ENCODE assay signal across 30 cellular contexts in genomic region chr7:73345538-73345937, GRCh38. TPM values are rescaled to one million over a fixed set of nuclear protein-coding genes. Genes with fewer than 3 reads are reported as not detected.
A peak's percentile ranks its signal among the peaks of the same experiment; 100 is the strongest.
DNase-seq lines count a peak whose midpoint lies in the region; ATAC-seq, FAIRE-seq and TF ChIP-seq lines count a peak whose summit lies in the region.
"Had no signal": no experiment of that assay in that cellular context is flagged by ENCODE, and none has a peak within 500 bp of the region (broad histone marks: within the 10 kb centered on the region; RNA-seq: fewer than 3 reads in every experiment).

No MANE protein-coding gene starts in this region.

- H3K27me3 Mint-ChIP-seq in neural progenitor cell (ENCODE audit: insufficient read depth, low read depth) = peaks cover 10% of the 10 kb centered on the region

- FAIRE-seq in HepG2 (lab: Jason Lieb, UNC) = peak; percentile 91
- FAIRE-seq: D721Med, GM19239 had no signal

- H3K27me3 ChIP-seq in BLaER1 treated with 17β-estradiol and CSF1 and Interleukin-3, amounts not matched to agents 10 nM and 100 nM = no peaks in the 10 kb centered on the region
- 0 out of 5 replicates have a peak, but pooled peaks cover 2 to 5% of the 10 kb centered on the region in 2 experiments for H3K27me3 ChIP-seq in HepG2 (ENCODE audit: control insufficient read depth in 1 of 2, insufficient read depth in 2 of 2, low read length in 2 of 2)
- H3K27me3 ChIP-seq in neural progenitor cell = no peaks in the 10 kb centered on the region
- H3K27me3 ChIP-seq in ovary = no peaks in the 10 kb centered on the region
- H3K27me3 ChIP-seq: BE2C, SJSA1 had no signal

- DNase-seq in NCI-H526 treated with DMSO at 0.1 percent for 48 hours (lab: John Stamatoyannopoulos, UW) (peak; percentile 36), HepG2 (ENCODE audit: low spot score) (peak; percentile 58), neural progenitor cell (ENCODE audit: low spot score) (no peak), GOT3 (lab: John Stamatoyannopoulos, UW) (no peak), sciatic nerve (ENCODE audit: low spot score) (no peak), ovary (no peak)
- no peak for DNase-seq in activated naive CD4-positive, alpha-beta T cell treated with anti-CD3 and anti-CD28 coated beads, Interleukin-2, amount 50 U/mL, for 72 hours (ENCODE audit: low spot score in 2 of 2)
- DNase-seq: 8988T; ACHN; BE2C; CD4-positive, CD25-positive, alpha-beta regulatory T cell; GM23248; HCEC 1CT; KBM-7; MV-4-11; NCI-H1105; NCI-H1436 treated with DMSO at 0.1 percent for 48 hours; NCI-H187 treated with DMSO at 0.1 percent for 48 hours; NCI-H345; NCI-H510A treated with DMSO at 0.1 percent for 48 hours; NCI-H774; Right ventricle myocardium superior; RPMI8226 had no signal

- H3K27ac ChIP-seq in BLaER1 treated with 17β-estradiol and CSF1 and Interleukin-3, amounts not matched to agents 10 nM and 100 nM = no peak overlapping the region
- H3K27ac ChIP-seq in HepG2 (ENCODE audit: extremely low read length, insufficient read depth, low read length) (peak overlapping the region; percentile 65), neural progenitor cell (no peak overlapping the region), ovary (no peak overlapping the region)
- H3K27ac ChIP-seq: GM23248, SJSA1 had no signal

- TF ChIP-seq POLR2A in HepG2 (IDR thresholded peaks at IDR 0.05; ENCODE audit: insufficient read depth in 1 of 2, low read depth in 2 of 2, low read length in 2 of 2) (peak; percentile 45 to 48; a peak in 1 of 4 replicates), ovary (IDR thresholded peaks at IDR 0.05) (no peak)

- peaks cover 5 to 27% (median 12%) of the 10 kb centered on the region in 10 experiments; a peak in 17 of 20 replicates for H3K4me1 ChIP-seq in BLaER1 treated with 17β-estradiol and CSF1 and Interleukin-3, amounts not matched to agents 10 nM and 100 nM
- H3K4me1 ChIP-seq in HepG2 (ENCODE audit: insufficient read depth, low read length) = peaks cover 76% of the 10 kb centered on the region
- H3K4me1 ChIP-seq in neural progenitor cell = peaks cover 20% of the 10 kb centered on the region
- H3K4me1 ChIP-seq in ovary (ENCODE audit: insufficient read depth) = peaks cover 3% of the 10 kb centered on the region
- H3K4me1 ChIP-seq: BE2C had no signal

- H3K27ac Mint-ChIP-seq in neural progenitor cell = no peak overlapping the region
- H3K27ac Mint-ChIP-seq in activated naive CD4-positive, alpha-beta T cell treated with anti-CD3 and anti-CD28 coated beads, Interleukin-2, amount 50 U/mL, for 72 hours = peak overlapping the region in 1 of 2 donors; percentile 50
- H3K27ac Mint-ChIP-seq: CD4-positive, CD25-positive, alpha-beta regulatory T cell had no signal

- whole genome bisulfite sequencing in HepG2 (ENCODE audit: low lambda C conversion rate) = 3% methylated on average over 4 of the region's 4 CpGs
- WGBS in ovary, 3 donors = 60 to 68% (median 62%) methylated on average over 4 of the region's 4 CpGs

- H3F3A ChIP-seq in neural progenitor cell (ENCODE audit: low read depth) = peaks cover 3% of the 10 kb centered on the region

- H3K36me3 ChIP-seq in BLaER1 treated with 17β-estradiol and CSF1 and Interleukin-3, amounts not matched to agents 10 nM and 100 nM = no peaks in the 10 kb centered on the region
- no peaks in the 10 kb centered on the region for H3K36me3 ChIP-seq in HepG2 (replicated peaks in 1 of 2; ENCODE audit: control insufficient read depth in 1 of 2, insufficient read depth in 2 of 2, low read length in 2 of 2)
- no peaks in the 10 kb centered on the region for H3K36me3 ChIP-seq in neural progenitor cell
- no peaks in the 10 kb centered on the region for H3K36me3 ChIP-seq in ovary
- H3K36me3 ChIP-seq: BE2C, SJSA1 had no signal

- H3K79me2 ChIP-seq in HepG2 (ENCODE audit: insufficient read depth, low read length) = no peaks in the 10 kb centered on the region
- no peaks in the 10 kb centered on the region for H3K79me2 ChIP-seq in neural progenitor cell (ENCODE audit: low read depth)

- TF ChIP-seq EP300 in HepG2 (IDR thresholded peaks at IDR 0.05; ENCODE audit: low read depth in 2 of 2, low read length in 2 of 2) (peak in 1 of 2 experiments; percentile 54; a peak in 1 of 4 replicates), HepG2 (CRISPR knock-in tag; IDR thresholded peaks at IDR 0.05; ENCODE audit: borderline replicate concordance) (no peak), ovary (IDR thresholded peaks at IDR 0.05) (no peak)

- H3K4me1 Mint-ChIP-seq in neural progenitor cell = peaks cover 35% of the 10 kb centered on the region
- H3K4me1 Mint-ChIP-seq: CD4-positive, CD25-positive, alpha-beta regulatory T cell had no signal

- H3K36me3 Mint-ChIP-seq in neural progenitor cell = no peaks in the 10 kb centered on the region
- no peaks in the 10 kb centered on the region for H3K36me3 Mint-ChIP-seq in activated naive CD4-positive, alpha-beta T cell treated with anti-CD3 and anti-CD28 coated beads, Interleukin-2, amount 50 U/mL, for 72 hours
- H3K36me3 Mint-ChIP-seq: CD4-positive, CD25-positive, alpha-beta regulatory T cell had no signal

- H3K9ac ChIP-seq in BLaER1 treated with 17β-estradiol and CSF1 and Interleukin-3, amounts not matched to agents 10 nM and 100 nM = no peak overlapping the region; a peak in 1 of 22 replicates
- H3K9ac ChIP-seq in HepG2 (ENCODE audit: insufficient read depth, low read depth, low read length) (peak overlapping the region; percentile 40), neural progenitor cell (no peak overlapping the region)
- H3K9ac ChIP-seq: GM23248 had no signal

- no peak overlapping the region for H2AFZ ChIP-seq in HepG2 (ENCODE audit: low read length)
- H2AFZ ChIP-seq in neural progenitor cell (replicated peaks) = peak overlapping the region; percentile 1
- H2AFZ ChIP-seq: GM23248 had no signal

- no peak overlapping the region for H3K4me3 Mint-ChIP-seq in neural progenitor cell
- H3K4me3 Mint-ChIP-seq: CD4-positive, CD25-positive, alpha-beta regulatory T cell had no signal

- TF ChIP-seq CTCF in HepG2 (CRISPR knock-in tag; IDR thresholded peaks at IDR 0.05) (no peak), neural progenitor cell (IDR thresholded peaks at IDR 0.05) (no peak), ovary (IDR thresholded peaks at IDR 0.05) (no peak)

- no peak overlapping the region for H3K4me3 ChIP-seq in BLaER1 treated with 17β-estradiol and CSF1 and Interleukin-3, amounts not matched to agents 10 nM and 100 nM
- H3K4me3 ChIP-seq in HepG2 (replicated peaks in 1 of 3; ENCODE audit: insufficient read depth in 1 of 3, low read depth in 2 of 3, low read length in 3 of 3) (peak overlapping the region in 2 of 3 experiments; percentile 29 to 32; a peak in 3 of 6 replicates), neural progenitor cell (no peak overlapping the region), ovary (no peak overlapping the region)
- H3K4me3 ChIP-seq: GM23248, SJSA1 had no signal

- ATAC-seq in HepG2 (peak; percentile 68), sciatic nerve (no peak)
- no peak for ATAC-seq in activated naive CD4-positive, alpha-beta T cell treated with anti-CD3 and anti-CD28 coated beads, Interleukin-2, amount 50 U/mL, for 72 hours

- BruUV-seq in HepG2 (replicated peaks; lab: Mats Ljungman, UMichigan) = no TSS peak

- no peaks in the 10 kb centered on the region for H3K9me3 Mint-ChIP-seq in neural progenitor cell
- H3K9me3 Mint-ChIP-seq in activated naive CD4-positive, alpha-beta T cell treated with anti-CD3 and anti-CD28 coated beads, Interleukin-2, amount 50 U/mL, for 72 hours = no peaks in the 10 kb centered on the region

- no peaks in the 10 kb centered on the region for H3K9me3 ChIP-seq in BLaER1 treated with 17β-estradiol and CSF1 and Interleukin-3, amounts not matched to agents 10 nM and 100 nM (replicated peaks in 1 of 11)
- H3K9me3 ChIP-seq in HepG2 (ENCODE audit: low read length) (no peaks in the 10 kb centered on the region), neural progenitor cell (ENCODE audit: low read depth) (no peaks in the 10 kb centered on the region), ovary (no peaks in the 10 kb centered on the region)
- H3K9me3 ChIP-seq: BE2C, SJSA1 had no signal

- intact Hi-C loops in HepG2 (cut with micrococcal nuclease; ENCODE audit: unreplicated experiment) (no loop called here), sciatic nerve (cut with DNase I) (no loop called here), ovary (cut with DNase I) (loop anchor here in 1 of 4 donors (10.0 kb wide), 1 partner anchor 109 kb away; no protein-coding TSS in a partner anchor)

- H3K4me2 ChIP-seq in BLaER1 treated with 17β-estradiol and CSF1 and Interleukin-3, amounts not matched to agents 10 nM and 100 nM = peak overlapping the region in 6 of 11 experiments; percentile 16 to 36 (median 25); a peak in 7 of 22 replicates
- H3K4me2 ChIP-seq in HepG2 (ENCODE audit: low read depth, low read length) = peak overlapping the region; percentile 55
- no peak overlapping the region for H3K4me2 ChIP-seq in neural progenitor cell

- in situ Hi-C loops in HepG2 (cut with HindIII; ENCODE audit: extremely low pct_ligation_motif_present, low pct_unique_long_range_greater_than_20kb) = no loop called here

- TF ChIP-seq RAD21 in HepG2 (CRISPR knock-in tag; IDR thresholded peaks at IDR 0.05) = no peak

- POLR2A ChIA-PET in HepG2 (lab: Yijun Ruan, JAX) = interaction anchor here (1.0 to 3.5 kb wide), 5 partner anchors 9 to 79 kb away, joined by 3 to 28 read pairs (median 7); no protein-coding TSS in a partner anchor

- H4K20me1 ChIP-seq in BLaER1 treated with 17β-estradiol and CSF1 and Interleukin-3, amounts not matched to agents 10 nM and 100 nM = no peaks in the 10 kb centered on the region
- H4K20me1 ChIP-seq in HepG2 (ENCODE audit: insufficient read depth, low read length) (no peaks in the 10 kb centered on the region), neural progenitor cell (ENCODE audit: low read depth) (no peaks in the 10 kb centered on the region)

- CTCF ChIA-PET in HepG2 (lab: Yijun Ruan, JAX; ENCODE audit: low intra/inter-chr PET ratio, low total read pairs) = no interaction called here

RNA-seq across cellular contexts. Expression of gene FKBP6, which starts 17.6 kb away (rescaled TPM):
- 0.13 and 0.20 TPM in 2 replicates for total RNA-seq in HepG2 (2016; rRNA removed; fragmentation: Illumina TruSeq; extraction: Trizol)
- total RNA-seq in HepG2 (2016; cell fraction: cytosol; rRNA removed; fragmentation: Illumina TruSeq; extraction: Trizol; ENCODE audit: low read depth) = not detected in 2 replicates
- total RNA-seq in HepG2 (2016; cell fraction: insoluble cytoplasmic fraction; rRNA removed; fragmentation: Illumina TruSeq; extraction: Trizol) = 0.15 and 0.16 TPM in 2 replicates
- total RNA-seq in HepG2 (2016; cell fraction: membrane; rRNA removed; fragmentation: Illumina TruSeq; extraction: Trizol) = 0.17 and 0.22 TPM in 2 replicates
- 0.22 TPM in 1 of 2 replicates, not detected in the other for total RNA-seq in HepG2 (2016; cell fraction: nucleus; rRNA removed; fragmentation: Illumina TruSeq; extraction: Trizol)
- polyA plus RNA-seq in HepG2 (2011; rRNA removed) = 0.07 and 0.09 TPM in 2 replicates
- polyA plus RNA-seq in HepG2 (2011; cell fraction: cytosol; rRNA removed) = 0.07 and 0.09 TPM in 2 replicates
- polyA plus RNA-seq in HepG2 (2011; cell fraction: nucleus; rRNA removed) = 0.08 TPM in 1 of 2 replicates, not detected in the other
- polyA plus RNA-seq in HepG2 (2012) = 0.07 and 0.12 TPM in 2 replicates
- not detected in 2 replicates for polyA plus RNA-seq in HepG2 (2016; cell fraction: cytosol; fragmentation: Illumina TruSeq; extraction: Trizol; ENCODE audit: low read depth)
- polyA plus RNA-seq in HepG2 (2016; cell fraction: insoluble cytoplasmic fraction; fragmentation: Illumina TruSeq; extraction: Trizol; ENCODE audit: low read depth) = 0.21 and 0.26 TPM in 2 replicates
- polyA plus RNA-seq in HepG2 (2016; cell fraction: membrane; fragmentation: Illumina TruSeq; extraction: Trizol; ENCODE audit: low read depth) = 0.10 TPM in 1 of 2 replicates, not detected in the other
- polyA plus RNA-seq in HepG2 (2016; cell fraction: nucleus; fragmentation: Illumina TruSeq; extraction: Trizol; ENCODE audit: insufficient read depth, low read depth) = 0.49 TPM in 1 of 2 replicates, not detected in the other
- 0.10 TPM in 1 of 2 replicates, not detected in the other for polyA minus RNA-seq in HepG2 (2011; rRNA and poly(A)+ RNA removed; ENCODE audit: low replicate concordance)
- polyA minus RNA-seq in HepG2 (2011; cell fraction: cytosol; rRNA and poly(A)+ RNA removed) = not detected in 2 replicates
- polyA minus RNA-seq in HepG2 (2011; cell fraction: nucleus; rRNA and poly(A)+ RNA removed) = 0.13 TPM in 1 of 2 replicates, not detected in the other
- total RNA-seq in neural progenitor cell (ENCODE audit: low replicate concordance) = not detected in 2 replicates
- not detected for total RNA-seq in sciatic nerve
- total RNA-seq in activated naive CD4-positive, alpha-beta T cell treated with anti-CD3 and anti-CD28 coated beads, Interleukin-2, amount 50 U/mL, for 72 hours = not detected
- under 1 TPM in 1 of 7 donors, not detected in 6; 0.47 TPM for total RNA-seq in ovary
- under 1 TPM in 1 of 2 donors, not detected in 1; 0.27 TPM for polyA plus RNA-seq in ovary
- total RNA-seq: CD4-positive, CD25-positive, alpha-beta regulatory T cell; GM23248; HT1080; LHCN-M2; MCF 10A; Right ventricle myocardium superior; SJSA1 had no signal
- polyA plus RNA-seq: CD4-positive, CD25-positive, alpha-beta regulatory T cell; GM23248 had no signal

RNA-seq across cellular contexts. Expression of gene TRIM50, which starts 17.7 kb away (rescaled TPM):
- total RNA-seq in HepG2 (2016; rRNA removed; fragmentation: Illumina TruSeq; extraction: Trizol) = 21.1 and 24.5 TPM in 2 replicates
- total RNA-seq in HepG2 (2016; cell fraction: cytosol; rRNA removed; fragmentation: Illumina TruSeq; extraction: Trizol; ENCODE audit: low read depth) = 3.9 and 4.9 TPM in 2 replicates
- 16.1 and 26.1 TPM in 2 replicates for total RNA-seq in HepG2 (2016; cell fraction: insoluble cytoplasmic fraction; rRNA removed; fragmentation: Illumina TruSeq; extraction: Trizol)
- total RNA-seq in HepG2 (2016; cell fraction: membrane; rRNA removed; fragmentation: Illumina TruSeq; extraction: Trizol) = 9.4 and 10.8 TPM in 2 replicates
- 23.9 and 26.7 TPM in 2 replicates for total RNA-seq in HepG2 (2016; cell fraction: nucleus; rRNA removed; fragmentation: Illumina TruSeq; extraction: Trizol)
- polyA plus RNA-seq in HepG2 (2011; rRNA removed) = 4.2 and 5.4 TPM in 2 replicates
- 1.6 and 3.8 TPM in 2 replicates for polyA plus RNA-seq in HepG2 (2011; cell fraction: cytosol; rRNA removed)
- polyA plus RNA-seq in HepG2 (2011; cell fraction: nucleus; rRNA removed) = 33.8 and 40.4 TPM in 2 replicates
- polyA plus RNA-seq in HepG2 (2012) = 3.0 TPM in 2 replicates
- 4.1 and 4.2 TPM in 2 replicates for polyA plus RNA-seq in HepG2 (2016; cell fraction: cytosol; fragmentation: Illumina TruSeq; extraction: Trizol; ENCODE audit: low read depth)
- polyA plus RNA-seq in HepG2 (2016; cell fraction: insoluble cytoplasmic fraction; fragmentation: Illumina TruSeq; extraction: Trizol; ENCODE audit: low read depth) = 19.1 and 25.4 TPM in 2 replicates
- polyA plus RNA-seq in HepG2 (2016; cell fraction: membrane; fragmentation: Illumina TruSeq; extraction: Trizol; ENCODE audit: low read depth) = 6.7 and 7.5 TPM in 2 replicates
- polyA plus RNA-seq in HepG2 (2016; cell fraction: nucleus; fragmentation: Illumina TruSeq; extraction: Trizol; ENCODE audit: insufficient read depth, low read depth) = 87.0 and 93.3 TPM in 2 replicates
- 7.4 TPM in 1 of 2 replicates, not detected in the other for polyA minus RNA-seq in HepG2 (2011; rRNA and poly(A)+ RNA removed; ENCODE audit: low replicate concordance)
- polyA minus RNA-seq in HepG2 (2011; cell fraction: cytosol; rRNA and poly(A)+ RNA removed) = 0.99 and 1.8 TPM in 2 replicates
- 4.5 and 4.7 TPM in 2 replicates for polyA minus RNA-seq in HepG2 (2011; cell fraction: nucleus; rRNA and poly(A)+ RNA removed)
- not detected in 2 replicates for total RNA-seq in neural progenitor cell (ENCODE audit: low replicate concordance)
- 0.71 TPM for total RNA-seq in sciatic nerve
- total RNA-seq in activated naive CD4-positive, alpha-beta T cell treated with anti-CD3 and anti-CD28 coated beads, Interleukin-2, amount 50 U/mL, for 72 hours = under 1 TPM in 1 of 2 donors, not detected in 1; 0.20 TPM
- total RNA-seq in ovary = under 1 TPM in 4 of 7 donors, not detected in 3; 0.24 to 0.34 (median 0.26) TPM
- under 1 TPM; 0.08 to 0.24 TPM for polyA plus RNA-seq in ovary
- total RNA-seq: CD4-positive, CD25-positive, alpha-beta regulatory T cell; GM23248; HT1080; LHCN-M2; MCF 10A; SJSA1 had no signal
- polyA plus RNA-seq: CD4-positive, CD25-positive, alpha-beta regulatory T cell; GM23248 had no signal

RNA-seq across cellular contexts. Expression of gene NSUN5, which starts 36.9 kb away (rescaled TPM):
- total RNA-seq in HepG2 (2016; rRNA removed; fragmentation: Illumina TruSeq; extraction: Trizol) = 31.6 and 35.8 TPM in 2 replicates
- total RNA-seq in HepG2 (2016; cell fraction: cytosol; rRNA removed; fragmentation: Illumina TruSeq; extraction: Trizol; ENCODE audit: low read depth) = 10.1 and 11.8 TPM in 2 replicates
- 29.5 and 34.7 TPM in 2 replicates for total RNA-seq in HepG2 (2016; cell fraction: insoluble cytoplasmic fraction; rRNA removed; fragmentation: Illumina TruSeq; extraction: Trizol)
- 13.4 TPM in 2 replicates for total RNA-seq in HepG2 (2016; cell fraction: membrane; rRNA removed; fragmentation: Illumina TruSeq; extraction: Trizol)
- total RNA-seq in HepG2 (2016; cell fraction: nucleus; rRNA removed; fragmentation: Illumina TruSeq; extraction: Trizol) = 16.9 and 26.1 TPM in 2 replicates
- 19.9 and 24.9 TPM in 2 replicates for polyA plus RNA-seq in HepG2 (2011; rRNA removed)
- polyA plus RNA-seq in HepG2 (2011; cell fraction: cytosol; rRNA removed) = 16.1 and 23.4 TPM in 2 replicates
- 56.5 and 64.5 TPM in 2 replicates for polyA plus RNA-seq in HepG2 (2011; cell fraction: nucleus; rRNA removed)
- 12.2 and 20.8 TPM in 2 replicates for polyA plus RNA-seq in HepG2 (2012)
- 5.4 and 6.5 TPM in 2 replicates for polyA plus RNA-seq in HepG2 (2016; cell fraction: cytosol; fragmentation: Illumina TruSeq; extraction: Trizol; ENCODE audit: low read depth)
- 20.2 and 26.2 TPM in 2 replicates for polyA plus RNA-seq in HepG2 (2016; cell fraction: insoluble cytoplasmic fraction; fragmentation: Illumina TruSeq; extraction: Trizol; ENCODE audit: low read depth)
- 5.5 and 7.3 TPM in 2 replicates for polyA plus RNA-seq in HepG2 (2016; cell fraction: membrane; fragmentation: Illumina TruSeq; extraction: Trizol; ENCODE audit: low read depth)
- 42.6 and 43.8 TPM in 2 replicates for polyA plus RNA-seq in HepG2 (2016; cell fraction: nucleus; fragmentation: Illumina TruSeq; extraction: Trizol; ENCODE audit: insufficient read depth, low read depth)
- 41.4 and 43.7 TPM in 2 replicates for polyA minus RNA-seq in HepG2 (2011; rRNA and poly(A)+ RNA removed; ENCODE audit: low replicate concordance)
- polyA minus RNA-seq in HepG2 (2011; cell fraction: cytosol; rRNA and poly(A)+ RNA removed) = 12.9 and 15.0 TPM in 2 replicates
- 13.0 and 19.8 TPM in 2 replicates for polyA minus RNA-seq in HepG2 (2011; cell fraction: nucleus; rRNA and poly(A)+ RNA removed)
- total RNA-seq in neural progenitor cell (ENCODE audit: low replicate concordance) = 23.3 and 48.6 TPM in 2 replicates
- 18.8 TPM for total RNA-seq in sciatic nerve
- total RNA-seq in activated naive CD4-positive, alpha-beta T cell treated with anti-CD3 and anti-CD28 coated beads, Interleukin-2, amount 50 U/mL, for 72 hours = 10 to 100 TPM; 47.9 to 75.2 TPM
- total RNA-seq in ovary = 10 to 100 TPM; 14.7 to 24.3 (median 17.9) TPM
- 10 to 100 TPM in 1 of 2 donors, 1 to 10 TPM in 1; 3.7 to 19.9 TPM for polyA plus RNA-seq in ovary

Comparison
In these comparisons a context has a peak if more than half of its experiments do, and no peak if none do; other contexts are left out.
1. H3K4me3 ChIP-seq: peak in HepG2 (2 of 3); none in BLaER1 treated with 17β-estradiol and CSF1 and Interleukin-3, amounts not matched to agents 10 nM and 100 nM (0 of 10), neural progenitor cell (single experiment) and ovary (single experiment).
2. DNase-seq: peak in NCI-H526 treated with DMSO at 0.1 percent for 48 hours (single experiment) and HepG2 (single experiment); none in neural progenitor cell (single experiment), GOT3 (single experiment), sciatic nerve (single experiment), activated naive CD4-positive, alpha-beta T cell treated with anti-CD3 and anti-CD28 coated beads, Interleukin-2, amount 50 U/mL, for 72 hours (0 of 2) and ovary (0 of 5).